Comparison of ENCODE assay signal across 25 cellular contexts in genomic region chr21:30620522-30620921, GRCh38. TPM values are rescaled to one million over a fixed set of nuclear protein-coding genes. Genes with fewer than 3 reads are reported as not detected.
DNase-seq lines count a peak whose midpoint lies in the region; ATAC-seq and TF ChIP-seq lines count a peak whose summit lies in the region.
"Had no signal": no experiment of that assay in that cellular context is flagged by ENCODE, and none has a peak within 500 bp of the region (broad histone marks: within the 10 kb centered on the region; RNA-seq: fewer than 3 reads in every experiment).

Gene KRTAP20-4, plus strand, starts transcription at chr21:30620627.

- H3K36me3 ChIP-seq in mammary epithelial cell (ENCODE audit: insufficient read depth, low read length) (no peaks in the 10 kb centered on the region), PC-9 (ENCODE audit: low read depth) (no peaks in the 10 kb centered on the region), neural cell (ENCODE audit: insufficient read depth, low read length) (no peaks in the 10 kb centered on the region)
- H3K36me3 ChIP-seq: BE2C; BLaER1 treated with 17β-estradiol and CSF1 and Interleukin-3, amounts not matched to agents 10 nM and 100 nM had no signal

- H3K4me1 ChIP-seq in mammary epithelial cell (ENCODE audit: insufficient read depth, low read length): no peaks in the 10 kb centered on the region
- H3K4me1 ChIP-seq in PC-9 (replicated peaks; ENCODE audit: insufficient read depth): no peaks in the 10 kb centered on the region
- H3K4me1 ChIP-seq: A549, BE2C had no signal

- no peaks in the 10 kb centered on the region for H3K4me1 Mint-ChIP-seq in MCF 10A (ENCODE audit: insufficient read depth, unreplicated experiment)
- H3K4me1 Mint-ChIP-seq: CD14-positive monocyte; CD8-positive, alpha-beta memory T cell; GM23338; H9 had no signal

- H3K27me3 ChIP-seq in mammary epithelial cell (ENCODE audit: insufficient read depth, low read length) (no peaks in the 10 kb centered on the region), PC-9 (ENCODE audit: insufficient read depth, low read depth) (no peaks in the 10 kb centered on the region), neural cell (ENCODE audit: insufficient read depth, low read depth, low read length) (no peaks in the 10 kb centered on the region)
- H3K27me3 ChIP-seq: BE2C; BLaER1 treated with 17β-estradiol and CSF1 and Interleukin-3, amounts not matched to agents 10 nM and 100 nM had no signal

- H3K9ac ChIP-seq in mammary epithelial cell (ENCODE audit: insufficient read depth, low read length) (no peak within 1 kb of the TSS), neural cell (ENCODE audit: low read length) (no peak within 1 kb of the TSS)
- H3K9ac ChIP-seq: BLaER1 treated with 17β-estradiol and CSF1 and Interleukin-3, amounts not matched to agents 10 nM and 100 nM had no signal

- TF ChIP-seq EP300 in neural cell (conservative IDR thresholded peaks at IDR 0.05; ENCODE audit: poor library complexity, severe bottlenecking): no peak

- dilution Hi-C loops in mammary epithelial cell (cut with HindIII; ENCODE audit: low sequenced_read_pairs): no loop called here

- H3K4me3 Mint-ChIP-seq in MCF 10A (ENCODE audit: unreplicated experiment): no peak within 1 kb of the TSS
- H3K4me3 Mint-ChIP-seq: CD14-positive monocyte; CD4-positive, alpha-beta T cell; CD8-positive, alpha-beta memory T cell; GM23338; H9 had no signal

- intact Hi-C loops in MCF 10A (cut with micrococcal nuclease): no loop called here
- intact Hi-C loops in mammary epithelial cell (cut with micrococcal nuclease): no loop called here
- intact Hi-C loops in PC-9 (cut with micrococcal nuclease; ENCODE audit: unreplicated experiment): no loop called here

- in situ Hi-C loops in mammary epithelial cell (cut with MboI; ENCODE audit: low sequenced_read_pairs in 2 of 2): no loop called here

- no peaks in the 10 kb centered on the region for H3K79me2 ChIP-seq in mammary epithelial cell (ENCODE audit: insufficient read depth, low read length)
- no peaks in the 10 kb centered on the region for H3K79me2 ChIP-seq in PC-9 (ENCODE audit: low read depth)
- H3K79me2 ChIP-seq in neural cell (replicated peaks; ENCODE audit: insufficient read depth, low read length): no peaks in the 10 kb centered on the region

- H3K27me3 Mint-ChIP-seq in MCF 10A (ENCODE audit: insufficient read depth, unreplicated experiment): no peaks in the 10 kb centered on the region
- H3K27me3 Mint-ChIP-seq: CD8-positive, alpha-beta memory T cell had no signal

- H3K9me2 ChIP-seq in PC-9 (ENCODE audit: insufficient read depth) (no peaks in the 10 kb centered on the region), neural cell (ENCODE audit: insufficient read depth, low read length) (no peaks in the 10 kb centered on the region)

- H3K9me3 ChIP-seq in mammary epithelial cell (replicated peaks; ENCODE audit: insufficient read depth, low read length): peaks cover 10% of the 10 kb centered on the region
- H3K9me3 ChIP-seq in PC-9 (ENCODE audit: insufficient read depth, low read depth): no peaks in the 10 kb centered on the region
- H3K9me3 ChIP-seq in neural cell (ENCODE audit: low read length): peaks cover 6% of the 10 kb centered on the region
- H3K9me3 ChIP-seq: A549, BE2C had no signal

- no peaks in the 10 kb centered on the region for H3K36me3 Mint-ChIP-seq in MCF 10A (ENCODE audit: insufficient read depth, unreplicated experiment)
- H3K36me3 Mint-ChIP-seq: CD14-positive monocyte; CD8-positive, alpha-beta memory T cell had no signal

- POLR2A ChIA-PET in MCF 10A (lab: Yijun Ruan, JAX): no interaction called here
- POLR2A ChIA-PET in PC-9 (lab: Charles Lee; ENCODE audit: unreplicated experiment): no interaction called here

- WGBS in mammary epithelial cell (ENCODE audit: low coverage, missing lambda C conversion rate): 68% methylated on average over 3 of the region's 3 CpGs

- H3K9me3 Mint-ChIP-seq in MCF 10A (ENCODE audit: unreplicated experiment): no peaks in the 10 kb centered on the region

- ATAC-seq in HG03457 (IDR thresholded peaks at IDR 0.05; ENCODE audit: unreplicated experiment): no peak
- ATAC-seq: A549, GM12878, GM23338, HCT116 had no signal

- TF ChIP-seq CTCF in MCF 10A (IDR thresholded peaks at IDR 0.05; ENCODE audit: unreplicated experiment) (no peak), mammary epithelial cell (conservative IDR thresholded peaks at IDR 0.05 in 1 of 2, IDR thresholded peaks at IDR 0.05 in 1 of 2; ENCODE audit: extremely low read depth in 1 of 2, insufficient read depth in 1 of 2, low read depth in 1 of 2, low read length in 2 of 2) (no peak), PC-9 (conservative IDR thresholded peaks at IDR 0.05) (no peak), neural cell (IDR thresholded peaks at IDR 0.05; ENCODE audit: poor library complexity, severe bottlenecking) (no peak)

- H3K27ac ChIP-seq in mammary epithelial cell (ENCODE audit: insufficient read depth, low read depth, low read length) (no peak within 1 kb of the TSS), PC-9 (no peak within 1 kb of the TSS), neural cell (ENCODE audit: low read length) (peak within 1 kb of the TSS; percentile 36)
- H3K27ac ChIP-seq: A549; BLaER1 treated with 17β-estradiol and CSF1 and Interleukin-3, amounts not matched to agents 10 nM and 100 nM had no signal

- no peak for TF ChIP-seq RAD21 in neural cell (conservative IDR thresholded peaks at IDR 0.05)

- peak; percentile 6 for DNase-seq in NCI-H146 (lab: John Stamatoyannopoulos, UW)
- DNase-seq in NCI-H146 treated with DMSO at 0.1 percent for 48 hours (lab: John Stamatoyannopoulos, UW; ENCODE audit: unreplicated experiment): no peak
- no peak for DNase-seq in MCF 10A (ENCODE audit: unreplicated experiment)
- no peak for DNase-seq in mammary epithelial cell
- no peak for DNase-seq in PC-9
- no peak for DNase-seq in DMS 273 (lab: John Stamatoyannopoulos, UW; ENCODE audit: unreplicated experiment)
- DNase-seq: 8988T; ACHN; AML-193; BE2C; CD4-positive, alpha-beta T cell; CD8-positive, alpha-beta memory T cell; DMS79; EL; GDM1; H9 had no signal

- no TSS peak for BruUV-seq in MCF 10A (replicated peaks; lab: Mats Ljungman, UMichigan)
- BruUV-seq in mammary epithelial cell (replicated peaks; lab: Mats Ljungman, UMichigan): no TSS peak
- BruUV-seq in PC-9 (replicated peaks; lab: Mats Ljungman, UMichigan): no TSS peak

- peak within 1 kb of the TSS; percentile 51 for H3K27ac Mint-ChIP-seq in MCF 10A (ENCODE audit: low read depth, unreplicated experiment)
- H3K27ac Mint-ChIP-seq: CD14-positive monocyte; CD4-positive, alpha-beta T cell; CD8-positive, alpha-beta memory T cell; GM23338; H9 had no signal

- H3K4me2 ChIP-seq in mammary epithelial cell (ENCODE audit: insufficient read depth, low read depth, low read length) (no peak within 1 kb of the TSS), PC-9 (no peak within 1 kb of the TSS), neural cell (ENCODE audit: low read length) (no peak within 1 kb of the TSS)
- H3K4me2 ChIP-seq: A549, GM23338 had no signal

- no peaks in the 10 kb centered on the region for H3F3A ChIP-seq in PC-9 (ENCODE audit: insufficient read depth, low read depth)
- no peaks in the 10 kb centered on the region for H3F3A ChIP-seq in neural cell (ENCODE audit: insufficient read depth, low read length, poor library complexity, severe bottlenecking)

- H2AFZ ChIP-seq in mammary epithelial cell (ENCODE audit: low read depth, low read length) (no peak within 1 kb of the TSS), PC-9 (0 out of 2 replicates have a peak within 1 kb of the TSS, but pooled peaks have one; percentile 52), neural cell (ENCODE audit: low read depth, low read length) (no peak within 1 kb of the TSS)
- H2AFZ ChIP-seq: GM23338 had no signal

- no peaks in the 10 kb centered on the region for H4K20me1 ChIP-seq in mammary epithelial cell (ENCODE audit: insufficient read depth, low read length)
- H4K20me1 ChIP-seq in PC-9 (ENCODE audit: insufficient read depth): no peaks in the 10 kb centered on the region
- H4K20me1 ChIP-seq in neural cell (ENCODE audit: insufficient read depth): no peaks in the 10 kb centered on the region
- H4K20me1 ChIP-seq: BLaER1 treated with 17β-estradiol and CSF1 and Interleukin-3, amounts not matched to agents 10 nM and 100 nM had no signal

- H3K4me3 ChIP-seq in mammary epithelial cell (replicated peaks in 1 of 3; ENCODE audit: insufficient read depth in 1 of 3, low read depth in 2 of 3, low read length in 3 of 3): no peak within 1 kb of the TSS
- H3K4me3 ChIP-seq in PC-9: no peak within 1 kb of the TSS
- H3K4me3 ChIP-seq in neural cell (ENCODE audit: low read length): no peak within 1 kb of the TSS
- H3K4me3 ChIP-seq: A549; BLaER1 treated with 17β-estradiol and CSF1 and Interleukin-3, amounts not matched to agents 10 nM and 100 nM; GM12878; GM23338 had no signal

- CTCF ChIA-PET in MCF 10A (lab: Yijun Ruan, JAX): no interaction called here
- CTCF ChIA-PET in mammary epithelial cell (lab: Charles Lee; ENCODE audit: low non-redundant PET): no interaction called here
- CTCF ChIA-PET in PC-9 (lab: Charles Lee): no interaction called here

TF ChIP-seq in neural cell, 6 proteins besides CTCF, POLR2A, EP300 and RAD21:
- TF ChIP-seq SMC3 (conservative IDR thresholded peaks at IDR 0.05; ENCODE audit: poor library complexity): no peak
- no peak for TF ChIP-seq MXI1 (conservative IDR thresholded peaks at IDR 0.05; ENCODE audit: poor library complexity, severe bottlenecking)
- no peak for TF ChIP-seq TAF1 (IDR thresholded peaks at IDR 0.05; ENCODE audit: low read depth)

RNA-seq across cellular contexts. Expression of gene KRTAP20-4, which starts in this region (rescaled TPM):
- total RNA-seq in MCF 10A (2022) (not detected in 2 replicates), mammary epithelial cell (not detected), PC-9 (2021) (not detected in 2 replicates)
- polyA plus RNA-seq in mammary epithelial cell (not detected), neural cell (not detected in 2 replicates)
- polyA minus RNA-seq in mammary epithelial cell (not detected), neural cell (not detected in 2 replicates)
- total RNA-seq: CD4-positive, alpha-beta T cell; CD8-positive, alpha-beta memory T cell; GM12878; GM23338; H4; H9 had no signal
- polyA plus RNA-seq: A549; CD14-positive monocyte; CD8-positive, alpha-beta memory T cell; GM12878; GM23338 had no signal
